ENCODE assay signal across 9 cellular contexts in the genomic region with DNA sequence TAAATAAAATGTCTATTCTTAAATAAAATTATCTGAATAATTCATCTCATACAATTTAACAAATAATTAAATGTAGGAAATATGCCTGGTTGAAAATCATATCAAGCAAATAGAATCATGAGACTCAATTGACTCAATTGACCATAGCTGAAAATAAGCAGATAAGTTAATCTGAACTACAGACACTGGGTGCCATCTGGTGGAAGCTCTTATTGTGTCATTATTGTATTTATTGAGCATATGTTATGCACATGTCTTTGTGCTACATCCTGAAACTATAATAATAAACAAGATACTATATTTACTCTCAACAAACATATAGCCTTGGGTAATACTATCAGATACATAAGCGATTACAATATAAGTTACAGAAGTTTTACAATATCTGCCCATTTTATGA. TPM values are rescaled to one million over a fixed set of nuclear protein-coding genes. Genes with fewer than 3 reads are reported as not detected.
DNase-seq lines count a peak whose midpoint lies in the region; ATAC-seq and TF ChIP-seq lines count a peak whose summit lies in the region.
"Had no signal": no experiment of that assay in that cellular context is flagged by ENCODE, and none has a peak within 500 bp of the region (broad histone marks: within the 10 kb centered on the region; RNA-seq: fewer than 3 reads in every experiment).

No MANE protein-coding gene starts in this region.

- no peaks in the 10 kb centered on the region for H3K36me3 ChIP-seq in breast epithelium

- H3K27ac ChIP-seq in breast epithelium: no peak overlapping the region

- H3K4me1 Mint-ChIP-seq in MCF 10A (ENCODE audit: insufficient read depth, unreplicated experiment): no peaks in the 10 kb centered on the region

- no peak for ATAC-seq in HG02970 (IDR thresholded peaks at IDR 0.05; ENCODE audit: low FRiP score, unreplicated experiment)
- ATAC-seq: left lobe of liver had no signal

- H3K4me1 ChIP-seq in breast epithelium: no peaks in the 10 kb centered on the region

- H3K4me3 ChIP-seq in breast epithelium: no peak overlapping the region

- intact Hi-C loops in MCF 10A (cut with micrococcal nuclease) (loop anchor here (1.0 to 10.0 kb wide), 5 partner anchors 116 to 1876 kb away; no protein-coding TSS in a partner anchor), breast epithelium (cut with DNase I; ENCODE audit: low total_unique reads) (no loop called here)

- peak; percentile 72 for DNase-seq in MCF 10A (ENCODE audit: unreplicated experiment)
- DNase-seq in breast epithelium (ENCODE audit: low spot score in 2 of 2): no peak
- peak; percentile 2 for DNase-seq in NCI-H345 treated with DMSO at 0.1 percent for 48 hours (lab: John Stamatoyannopoulos, UW; ENCODE audit: unreplicated experiment)
- peak; percentile 8 for DNase-seq in cerebellum (ENCODE audit: low spot score)
- no peak for DNase-seq in stimulated activated CD4-positive, alpha-beta T cell treated with anti-CD3 and anti-CD28 coated beads, Interleukin-2, amount 100 ng/mL, for 24 hours
- DNase-seq in activated CD4-positive, alpha-beta T cell treated with anti-CD3 and anti-CD28 coated beads, Interleukin-2, amount 50 U/mL, for 4 hours: no peak
- DNase-seq in islet precursor cell: no peak

- H3K36me3 Mint-ChIP-seq in MCF 10A (ENCODE audit: insufficient read depth, unreplicated experiment): no peaks in the 10 kb centered on the region

- no peak overlapping the region for H3K4me3 Mint-ChIP-seq in MCF 10A (ENCODE audit: unreplicated experiment)

- TF ChIP-seq POLR2A in breast epithelium (IDR thresholded peaks at IDR 0.05): no peak

- no peaks in the 10 kb centered on the region for H3K9me3 Mint-ChIP-seq in MCF 10A (ENCODE audit: unreplicated experiment)

- POLR2A ChIA-PET in MCF 10A (lab: Yijun Ruan, JAX): no interaction called here

- CTCF ChIA-PET in MCF 10A (lab: Yijun Ruan, JAX): interaction anchor here (0.5 to 0.7 kb wide), 2 partner anchors 728 to 1237 kb away, joined by 3 to 4 read pairs; no protein-coding TSS in a partner anchor

- H3K27me3 ChIP-seq in breast epithelium: no peaks in the 10 kb centered on the region

- BruUV-seq in MCF 10A (replicated peaks; lab: Mats Ljungman, UMichigan): no TSS peak

- H3K9me3 ChIP-seq in breast epithelium: no peaks in the 10 kb centered on the region

- no peaks in the 10 kb centered on the region for H3K27me3 Mint-ChIP-seq in MCF 10A (ENCODE audit: insufficient read depth, unreplicated experiment)

- peak; percentile 69 for TF ChIP-seq CTCF in MCF 10A (IDR thresholded peaks at IDR 0.05; ENCODE audit: unreplicated experiment)
- no peak for TF ChIP-seq CTCF in breast epithelium (IDR thresholded peaks at IDR 0.05)

- no peak overlapping the region for H3K27ac Mint-ChIP-seq in MCF 10A (ENCODE audit: low read depth, unreplicated experiment)

RNA-seq across cellular contexts. Expression of a gene that starts 41.0 kb away (rescaled TPM):
- total RNA-seq in MCF 10A (2022) (0.26 and 0.34 TPM in 2 replicates), breast epithelium (1 to 10 TPM in 1 of 3 donors, under 1 TPM in 1, not detected in 1; 0.29 to 3.6 TPM), cerebellum (33.2 TPM)
- total RNA-seq: left lobe of liver had no signal

Comparison
In these comparisons a context has a peak if more than half of its experiments do, and no peak if none do; other contexts are left out.
1. DNase-seq: peak in MCF 10A (single experiment), NCI-H345 treated with DMSO at 0.1 percent for 48 hours (single experiment) and cerebellum (single experiment); none in breast epithelium (0 of 2), stimulated activated CD4-positive, alpha-beta T cell treated with anti-CD3 and anti-CD28 coated beads, Interleukin-2, amount 100 ng/mL, for 24 hours (0 of 2), activated CD4-positive, alpha-beta T cell treated with anti-CD3 and anti-CD28 coated beads, Interleukin-2, amount 50 U/mL, for 4 hours (0 of 2) and islet precursor cell (single experiment).